In the genomic region with DNA sequence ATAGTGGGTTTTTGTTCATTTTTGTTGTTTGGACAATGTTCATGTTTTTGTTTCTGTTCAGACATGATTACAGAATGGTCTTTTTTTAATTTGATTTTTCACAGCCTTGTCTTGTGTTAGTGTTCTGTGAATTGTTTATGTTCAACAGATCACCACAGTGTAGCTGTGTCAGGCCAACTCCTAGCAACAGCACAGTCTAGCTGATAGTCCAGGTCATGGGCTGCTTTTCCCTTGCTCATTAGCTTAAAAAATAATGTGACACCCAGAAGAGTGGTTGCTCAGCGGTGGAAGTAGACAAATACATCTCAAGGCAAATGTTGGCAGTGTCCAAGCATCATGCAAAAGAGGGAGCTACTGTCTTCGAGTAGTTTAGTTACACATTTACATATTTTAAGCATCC, we compare ENCODE assay signal across 2 cellular contexts.
TF ChIP-seq lines count a peak whose summit lies in the region.

No MANE protein-coding gene starts in this region.

TF ChIP-seq in SK-N-SH, 30 proteins besides CTCF, POLR2A, EP300 and RAD21:
- TF ChIP-seq TCF12 (IDR thresholded peaks at IDR 0.05) (no peak), YY1 (IDR thresholded peaks at IDR 0.05; ENCODE audit: low read depth) (no peak), CHD2 (IDR thresholded peaks at IDR 0.05; ENCODE audit: low read length, partially characterized antibody) (no peak), MEF2A (IDR thresholded peaks at IDR 0.05; ENCODE audit: borderline replicate concordance, low read depth) (no peak), USF2 (IDR thresholded peaks at IDR 0.05; ENCODE audit: borderline replicate concordance, low read depth, low read length) (no peak), MXI1 (IDR thresholded peaks at IDR 0.05; ENCODE audit: low read depth, low read length) (no peak), RFX5 (IDR thresholded peaks at IDR 0.05; ENCODE audit: low read length) (no peak), RXRA (IDR thresholded peaks at IDR 0.05; ENCODE audit: borderline replicate concordance, low read depth) (no peak), NFIC (IDR thresholded peaks at IDR 0.05; ENCODE audit: borderline replicate concordance) (no peak), JUND (IDR thresholded peaks at IDR 0.05) (no peak), FOXM1 (IDR thresholded peaks at IDR 0.05; ENCODE audit: low read depth) (no peak), REST (IDR thresholded peaks at IDR 0.05; ENCODE audit: low read depth, low read length) (no peak), RCOR1 (IDR thresholded peaks at IDR 0.05; ENCODE audit: low read length) (no peak), IRF3 (IDR thresholded peaks at IDR 0.05; ENCODE audit: low read depth, low read length) (no peak), TAF1 (IDR thresholded peaks at IDR 0.05; ENCODE audit: borderline replicate concordance, low read depth, low read length) (no peak), ELF1 (IDR thresholded peaks at IDR 0.05) (no peak), ZBTB33 (IDR thresholded peaks at IDR 0.05; ENCODE audit: borderline replicate concordance, low read depth) (no peak), GATA2 (CRISPR knock-in tag; IDR thresholded peaks at IDR 0.05) (no peak), TEAD4 (IDR thresholded peaks at IDR 0.05; ENCODE audit: borderline replicate concordance, insufficient read depth) (no peak)
- TF ChIP-seq, protein P1, sequence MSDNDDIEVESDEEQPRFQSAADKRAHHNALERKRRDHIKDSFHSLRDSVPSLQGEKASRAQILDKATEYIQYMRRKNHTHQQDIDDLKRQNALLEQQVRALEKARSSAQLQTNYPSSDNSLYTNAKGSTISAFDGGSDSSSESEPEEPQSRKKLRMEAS (IDR thresholded peaks at IDR 0.05; ENCODE audit: low read depth), result no peak
TF ChIP-seq in SK-N-SH: peak in this region for 0.

TF ChIP-seq in SK-N-SH treated with all-trans-retinoic acid at 6 μM for 48 hours, 23 proteins besides CTCF, POLR2A, EP300 and RAD21:
- TF ChIP-seq OSR1 (CRISPR knock-in tag; IDR thresholded peaks at IDR 0.05) (no peak), TSHZ2 (CRISPR knock-in tag; IDR thresholded peaks at IDR 0.05) (no peak), ZNF70 (CRISPR knock-in tag; IDR thresholded peaks at IDR 0.05) (no peak), SNAI2 (CRISPR knock-in tag; IDR thresholded peaks at IDR 0.05) (no peak), BACH2 (CRISPR knock-in tag; IDR thresholded peaks at IDR 0.05; ENCODE audit: borderline replicate concordance) (no peak), ZNF565 (CRISPR knock-in tag; conservative IDR thresholded peaks at IDR 0.05; ENCODE audit: low read depth) (no peak), ZFP3 (CRISPR knock-in tag; IDR thresholded peaks at IDR 0.05) (no peak), ZNF8 (CRISPR knock-in tag; IDR thresholded peaks at IDR 0.05) (no peak), RARB (CRISPR knock-in tag; IDR thresholded peaks at IDR 0.05) (no peak), ISL1 (CRISPR knock-in tag; IDR thresholded peaks at IDR 0.05) (no peak), ZFP30 (CRISPR knock-in tag; IDR thresholded peaks at IDR 0.05) (no peak), TOX (CRISPR knock-in tag; IDR thresholded peaks at IDR 0.05; ENCODE audit: borderline replicate concordance) (no peak), ZC3H10 (CRISPR knock-in tag; IDR thresholded peaks at IDR 0.05) (no peak), ESRRG (CRISPR knock-in tag; IDR thresholded peaks at IDR 0.05) (no peak)
- TF ChIP-seq, protein P2, sequence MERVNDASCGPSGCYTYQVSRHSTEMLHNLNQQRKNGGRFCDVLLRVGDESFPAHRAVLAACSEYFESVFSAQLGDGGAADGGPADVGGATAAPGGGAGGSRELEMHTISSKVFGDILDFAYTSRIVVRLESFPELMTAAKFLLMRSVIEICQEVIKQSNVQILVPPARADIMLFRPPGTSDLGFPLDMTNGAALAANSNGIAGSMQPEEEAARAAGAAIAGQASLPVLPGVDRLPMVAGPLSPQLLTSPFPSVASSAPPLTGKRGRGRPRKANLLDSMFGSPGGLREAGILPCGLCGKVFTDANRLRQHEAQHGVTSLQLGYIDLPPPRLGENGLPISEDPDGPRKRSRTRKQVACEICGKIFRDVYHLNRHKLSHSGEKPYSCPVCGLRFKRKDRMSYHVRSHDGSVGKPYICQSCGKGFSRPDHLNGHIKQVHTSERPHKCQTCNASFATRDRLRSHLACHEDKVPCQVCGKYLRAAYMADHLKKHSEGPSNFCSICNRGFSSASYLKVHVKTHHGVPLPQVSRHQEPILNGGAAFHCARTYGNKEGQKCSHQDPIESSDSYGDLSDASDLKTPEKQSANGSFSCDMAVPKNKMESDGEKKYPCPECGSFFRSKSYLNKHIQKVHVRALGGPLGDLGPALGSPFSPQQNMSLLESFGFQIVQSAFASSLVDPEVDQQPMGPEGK (CRISPR knock-in tag; IDR thresholded peaks at IDR 0.05; ENCODE audit: borderline replicate concordance), result no peak
